In the genomic region with DNA sequence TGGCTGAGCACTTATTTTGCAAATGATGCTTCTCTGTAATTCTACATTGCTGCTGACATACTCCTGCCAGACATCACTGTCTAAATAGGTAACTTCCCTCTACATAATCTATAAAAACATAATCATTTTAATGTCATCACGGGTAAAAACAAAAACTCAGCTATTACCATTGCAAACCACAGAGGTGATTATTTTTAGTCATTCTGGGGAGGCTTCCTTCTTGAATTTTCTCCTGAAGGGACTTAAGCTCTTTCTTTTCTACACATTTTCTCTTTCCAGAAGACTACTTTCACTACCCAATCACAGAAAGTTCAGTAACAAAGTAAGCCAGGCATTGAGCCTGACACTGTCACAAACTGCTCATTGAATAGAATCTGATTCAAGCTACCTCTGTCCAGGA, we compare ENCODE assay signal across 1 cellular context.
TF ChIP-seq lines count a peak whose summit lies in the region.

No MANE protein-coding gene starts in this region.

TF ChIP-seq in HepG2, 621 proteins besides CTCF, POLR2A, EP300 and RAD21:
- TF ChIP-seq ZNF546 (CRISPR knock-in tag; conservative IDR thresholded peaks at IDR 0.05), result no peak
- no peak for TF ChIP-seq ELF1 (CRISPR knock-in tag; IDR thresholded peaks at IDR 0.05)
- TF ChIP-seq RELA (CRISPR knock-in tag; IDR thresholded peaks at IDR 0.05), result no peak
- TF ChIP-seq ZNF510 (CRISPR knock-in tag; IDR thresholded peaks at IDR 0.05; ENCODE audit: low read depth), result no peak
- no peak for TF ChIP-seq XBP1 (CRISPR knock-in tag; IDR thresholded peaks at IDR 0.05)
- no peak for TF ChIP-seq PCBP1 (IDR thresholded peaks at IDR 0.05; ENCODE audit: borderline replicate concordance, low read depth, low read length)
- TF ChIP-seq MAZ (IDR thresholded peaks at IDR 0.05; ENCODE audit: borderline replicate concordance, low read depth, low read length), result no peak
- no peak for TF ChIP-seq MAZ (CRISPR knock-in tag; IDR thresholded peaks at IDR 0.05; ENCODE audit: low read depth)
- no peak for TF ChIP-seq ONECUT2 (CRISPR knock-in tag; IDR thresholded peaks at IDR 0.05)
- no peak for TF ChIP-seq ZNF720 (CRISPR knock-in tag; IDR thresholded peaks at IDR 0.05)
- no peak for TF ChIP-seq GATA4 (IDR thresholded peaks at IDR 0.05; ENCODE audit: borderline replicate concordance, low read depth)
- TF ChIP-seq CEBPG (CRISPR knock-in tag; IDR thresholded peaks at IDR 0.05), result no peak
- TF ChIP-seq ZNF841 (CRISPR knock-in tag; IDR thresholded peaks at IDR 0.05; ENCODE audit: borderline replicate concordance), result no peak
- no peak for TF ChIP-seq ZNF572 (CRISPR knock-in tag; IDR thresholded peaks at IDR 0.05)
- TF ChIP-seq ATF7 (IDR thresholded peaks at IDR 0.05), result no peak
- TF ChIP-seq ATF7 (CRISPR knock-in tag; IDR thresholded peaks at IDR 0.05), result no peak
- TF ChIP-seq, protein P1, sequence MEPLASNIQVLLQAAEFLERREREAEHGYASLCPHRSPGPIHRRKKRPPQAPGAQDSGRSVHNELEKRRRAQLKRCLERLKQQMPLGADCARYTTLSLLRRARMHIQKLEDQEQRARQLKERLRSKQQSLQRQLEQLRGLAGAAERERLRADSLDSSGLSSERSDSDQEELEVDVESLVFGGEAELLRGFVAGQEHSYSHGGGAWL (CRISPR knock-in tag; IDR thresholded peaks at IDR 0.05), result no peak
- TF ChIP-seq ZNF652 (CRISPR knock-in tag; IDR thresholded peaks at IDR 0.05; ENCODE audit: borderline replicate concordance, low read depth), result no peak
